In the genomic region with DNA sequence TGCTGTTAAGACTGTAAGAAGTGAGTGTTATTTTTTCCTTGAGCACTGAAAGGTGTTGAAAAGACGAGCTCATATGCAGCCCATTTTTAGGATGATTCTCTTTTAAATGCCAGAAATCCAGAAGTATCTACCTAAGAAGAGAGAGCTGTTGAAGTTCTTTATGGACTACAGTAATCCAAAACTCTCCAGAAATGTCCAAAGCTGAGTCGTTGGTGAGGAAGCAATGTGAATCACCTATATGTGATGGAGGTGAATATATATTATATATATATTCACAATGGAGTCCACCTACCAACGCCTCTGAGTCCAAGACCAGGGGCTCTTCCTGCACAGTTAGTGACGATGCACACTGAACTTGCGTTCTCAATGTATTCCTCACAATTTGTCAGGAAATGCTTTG, we compare ENCODE assay signal across 17 cellular contexts.
"Had no signal": no experiment of that assay in that cellular context is flagged by ENCODE, and none has a peak within 500 bp of the region (broad histone marks: within the 10 kb centered on the region; RNA-seq: fewer than 3 reads in every experiment).

No MANE protein-coding gene starts in this region.

- H2AFZ ChIP-seq: neural progenitor cell had no signal

- ATAC-seq: stimulated activated naive CD8-positive, alpha-beta T cell treated with anti-CD3 and anti-CD28 coated beads, Interleukin-15, amount 100 ng/mL, for 72 hours; T-helper 17 cell had no signal

- H3K27ac ChIP-seq: cardiac muscle cell, neural progenitor cell, WERI-Rb-1 had no signal

- H3K4me2 ChIP-seq: neural progenitor cell had no signal

- H3K36me3 ChIP-seq: cardiac muscle cell, gastrocnemius medialis, neural progenitor cell, upper lobe of left lung, WERI-Rb-1 had no signal

- H3K4me1 ChIP-seq: neural progenitor cell had no signal

- H3K27me3 ChIP-seq: cardiac muscle cell, gastrocnemius medialis, neural progenitor cell, upper lobe of left lung had no signal

- H3K9me3 ChIP-seq: gastrocnemius medialis, mucosa of descending colon, psoas muscle, upper lobe of left lung had no signal

- H3K9ac ChIP-seq: neural progenitor cell had no signal

- H3K4me3 ChIP-seq: cardiac muscle cell, mucosa of descending colon, neural progenitor cell, psoas muscle, upper lobe of left lung had no signal

- DNase-seq: activated CD4-positive, alpha-beta T cell treated with anti-CD3 and anti-CD28 coated beads for 1 hour; activated CD8-positive, alpha-beta memory T cell treated with anti-CD3 and anti-CD28 coated beads for 24 hours; activated CD8-positive, alpha-beta memory T cell treated with anti-CD3 and anti-CD28 coated beads, Interleukin-2, amount 50 U/mL, for 48 hours; amniotic stem cell; erythroblast; gastrocnemius medialis; left ventricle myocardium superior; mucosa of descending colon; naive B cell; psoas muscle; right cardiac atrium; stimulated activated naive CD8-positive, alpha-beta T cell treated with anti-CD3 and anti-CD28 coated beads, Interleukin-15, amount 100 ng/mL, for 72 hours; T-helper 17 cell; upper lobe of left lung; WERI-Rb-1 had no signal
